Comparison of ENCODE assay signal across 21 cellular contexts in genomic region chr4:113209153-113209552, GRCh38.
"Had no signal": no experiment of that assay in that cellular context is flagged by ENCODE, and none has a peak within 500 bp of the region (broad histone marks: within the 10 kb centered on the region; RNA-seq: fewer than 3 reads in every experiment).

No MANE protein-coding gene starts in this region.

- H3K36me3 ChIP-seq: lower lobe of right lung, right lobe of liver, transverse colon had no signal

- H3K4me1 ChIP-seq: lower lobe of right lung, psoas muscle, right lobe of liver, transverse colon had no signal

- H3K27me3 ChIP-seq: right lobe of liver, transverse colon had no signal

- DNase-seq: activated CD4-positive, alpha-beta T cell treated with anti-CD3 and anti-CD28 coated beads, Interleukin-2, amount 50 U/mL, for 4 hours; activated CD4-positive, CD25-positive, alpha-beta regulatory T cell treated with anti-CD3 and anti-CD28 coated beads, Interleukin-2, amount 50 U/mL, for 72 hours; activated gamma-delta T cell; activated naive CD8-positive, alpha-beta T cell treated with anti-CD3 and anti-CD28 coated beads, Interleukin-2, amount 10 ng/mL, durations not matched to agents 7 days and 5 days; activated T-cell treated with anti-CD3 and anti-CD28 coated beads, Interleukin-2, amount 50 U/mL, for 4 hours; anterior cingulate cortex; cerebellar nuclear complex; erythroblast; hypothalamus; immature natural killer cell; lower lobe of right lung; naive thymus-derived CD4-positive, alpha-beta T cell; occipital lobe; psoas muscle; right lobe of liver; stimulated activated CD4-positive, alpha-beta T cell treated with anti-CD3 and anti-CD28 coated beads, Interleukin-1b, Interleukin-23, amount 100 ng/mL, for 48 hours; substantia nigra; T-helper 2 cell; transverse colon had no signal

- H3K4me1 Mint-ChIP-seq: activated naive CD8-positive, alpha-beta T cell treated with anti-CD3 and anti-CD28 coated beads, Interleukin-2, amount 10 ng/mL, durations not matched to agents 7 days and 5 days; immature natural killer cell; naive thymus-derived CD4-positive, alpha-beta T cell; stimulated activated memory B cell treated with anti-CD40 and anti-IgM and Interleukin-4, amounts not matched to agents 10 μg/mL and 1 μg/mL and 100 μg/mL, for 72 hours had no signal

- H3K27ac Mint-ChIP-seq: activated naive CD8-positive, alpha-beta T cell treated with anti-CD3 and anti-CD28 coated beads, Interleukin-2, amount 10 ng/mL, durations not matched to agents 7 days and 5 days; dendritic cell treated with granulocyte-macrophage colony-stimulating factor and Interleukin-4, amounts not matched to agents 40 ng/mL and 50 ng/mL, for 4 days; immature natural killer cell; stimulated activated memory B cell treated with anti-CD40 and anti-IgM and Interleukin-4, amounts not matched to agents 10 μg/mL and 1 μg/mL and 100 μg/mL, for 72 hours had no signal

- H3K9me3 Mint-ChIP-seq: activated naive CD8-positive, alpha-beta T cell treated with anti-CD3 and anti-CD28 coated beads, Interleukin-2, amount 10 ng/mL, durations not matched to agents 7 days and 5 days; activated T-cell treated with anti-CD3 and anti-CD28 coated beads, Interleukin-2, amount 50 U/mL, for 4 hours; dendritic cell treated with granulocyte-macrophage colony-stimulating factor and Interleukin-4, amounts not matched to agents 40 ng/mL and 50 ng/mL, for 4 days; stimulated activated memory B cell treated with anti-CD40 and anti-IgM and Interleukin-4, amounts not matched to agents 10 μg/mL and 1 μg/mL and 100 μg/mL, for 72 hours had no signal

- H3K27ac ChIP-seq: lower lobe of right lung, psoas muscle, right lobe of liver, transverse colon had no signal

- H3K4me3 ChIP-seq: lower lobe of right lung, psoas muscle, right lobe of liver, transverse colon had no signal

- ATAC-seq: activated T-cell treated with anti-CD3 and anti-CD28 coated beads, Interleukin-2, amount 50 U/mL, for 4 hours; lower lobe of right lung; naive thymus-derived CD4-positive, alpha-beta T cell; psoas muscle; right lobe of liver; stimulated activated memory B cell treated with anti-CD40 and anti-IgM and Interleukin-4, amounts not matched to agents 10 μg/mL and 1 μg/mL and 100 μg/mL, for 72 hours had no signal

- H3K4me3 Mint-ChIP-seq: activated naive CD8-positive, alpha-beta T cell treated with anti-CD3 and anti-CD28 coated beads, Interleukin-2, amount 10 ng/mL, durations not matched to agents 7 days and 5 days; activated T-cell treated with anti-CD3 and anti-CD28 coated beads, Interleukin-2, amount 50 U/mL, for 4 hours; dendritic cell treated with granulocyte-macrophage colony-stimulating factor and Interleukin-4, amounts not matched to agents 40 ng/mL and 50 ng/mL, for 4 days; immature natural killer cell; naive thymus-derived CD4-positive, alpha-beta T cell; stimulated activated memory B cell treated with anti-CD40 and anti-IgM and Interleukin-4, amounts not matched to agents 10 μg/mL and 1 μg/mL and 100 μg/mL, for 72 hours had no signal

- H3K27me3 Mint-ChIP-seq: activated naive CD8-positive, alpha-beta T cell treated with anti-CD3 and anti-CD28 coated beads, Interleukin-2, amount 10 ng/mL, durations not matched to agents 7 days and 5 days; dendritic cell treated with granulocyte-macrophage colony-stimulating factor and Interleukin-4, amounts not matched to agents 40 ng/mL and 50 ng/mL, for 4 days; stimulated activated memory B cell treated with anti-CD40 and anti-IgM and Interleukin-4, amounts not matched to agents 10 μg/mL and 1 μg/mL and 100 μg/mL, for 72 hours had no signal

- H3K9me3 ChIP-seq: lower lobe of right lung, psoas muscle, right lobe of liver, transverse colon had no signal

- H3K36me3 Mint-ChIP-seq: activated naive CD8-positive, alpha-beta T cell treated with anti-CD3 and anti-CD28 coated beads, Interleukin-2, amount 10 ng/mL, durations not matched to agents 7 days and 5 days; immature natural killer cell; naive thymus-derived CD4-positive, alpha-beta T cell; stimulated activated memory B cell treated with anti-CD40 and anti-IgM and Interleukin-4, amounts not matched to agents 10 μg/mL and 1 μg/mL and 100 μg/mL, for 72 hours had no signal
